ENCODE assay signal across 18 cellular contexts in genomic region chr3:100577382-100578008, GRCh38. TPM values are rescaled to one million over a fixed set of nuclear protein-coding genes. Genes with fewer than 3 reads are reported as not detected.
DNase-seq lines count a peak whose midpoint lies in the region; ATAC-seq and TF ChIP-seq lines count a peak whose summit lies in the region.
"Had no signal": no experiment of that assay in that cellular context is flagged by ENCODE, and none has a peak within 500 bp of the region (broad histone marks: within the 10 kb centered on the region; RNA-seq: fewer than 3 reads in every experiment).

No MANE protein-coding gene starts in this region.

- DNase-seq in PC-3, result no peak
- DNase-seq in endodermal cell, result no peak
- DNase-seq in naive thymus-derived CD4-positive, alpha-beta T cell, result no peak
- no peak for DNase-seq in activated CD4-positive, alpha-beta T cell treated with anti-CD3 and anti-CD28 coated beads for 1 hour
- no peak for DNase-seq in NOMO-1 (lab: John Stamatoyannopoulos, UW; ENCODE audit: unreplicated experiment in 2 of 2)
- DNase-seq: Caco-2; DMS53; Karpas-422; NCI-H1417; NCI-H187 treated with DMSO at 0.1 percent for 48 hours; NCI-H69; NK-92 treated with Interleukin-12 subunit alpha and Interleukin-12 subunit beta, amount 100 ng/mL, for 24 hours; T-cell had no signal

- H3K4me1 Mint-ChIP-seq in endodermal cell, result peaks cover 8% of the 10 kb centered on the region
- no peaks in the 10 kb centered on the region for H3K4me1 Mint-ChIP-seq in naive thymus-derived CD4-positive, alpha-beta T cell
- H3K4me1 Mint-ChIP-seq: T-cell had no signal

- H3K27ac ChIP-seq in HUES48 (ENCODE audit: low read depth, low read length), result peak overlapping the region; percentile 57
- no peak overlapping the region for H3K27ac ChIP-seq in PC-3 (ENCODE audit: low read length)
- no peak overlapping the region for H3K27ac ChIP-seq in endodermal cell (ENCODE audit: low read depth, low read length)
- no peak overlapping the region for H3K27ac ChIP-seq in naive thymus-derived CD4-positive, alpha-beta T cell (ENCODE audit: low read depth, low read length)
- H3K27ac ChIP-seq: SK-N-MC had no signal

- ATAC-seq in PC-3 (no peak), HG02973 (IDR thresholded peaks at IDR 0.05; ENCODE audit: unreplicated experiment) (no peak)
- ATAC-seq in naive thymus-derived CD4-positive, alpha-beta T cell, result no peak
- ATAC-seq: Panc1, Right ventricle myocardium inferior, T-cell had no signal

- H3K27ac Mint-ChIP-seq in endodermal cell, result no peak overlapping the region
- no peak overlapping the region for H3K27ac Mint-ChIP-seq in naive thymus-derived CD4-positive, alpha-beta T cell
- H3K27ac Mint-ChIP-seq: T-cell had no signal

- H3K9me2 ChIP-seq in PC-3 (replicated peaks; ENCODE audit: low read length), result no peaks in the 10 kb centered on the region

- H3K9ac ChIP-seq in HUES48 (ENCODE audit: low read depth, low read length), result no peak overlapping the region
- no peak overlapping the region for H3K9ac ChIP-seq in PC-3 (ENCODE audit: low read length)
- no peak overlapping the region for H3K9ac ChIP-seq in endodermal cell (ENCODE audit: extremely low read depth, low read length, poor library complexity, severe bottlenecking)

- no peaks in the 10 kb centered on the region for H3K36me3 Mint-ChIP-seq in endodermal cell (ENCODE audit: low read depth)
- H3K36me3 Mint-ChIP-seq in naive thymus-derived CD4-positive, alpha-beta T cell, result peaks cover 0 to 4% (median 0%) of the 10 kb centered on the region in 5 donors
- H3K36me3 Mint-ChIP-seq: T-cell had no signal

- H3K4me3 Mint-ChIP-seq in endodermal cell, result no peak overlapping the region
- H3K4me3 Mint-ChIP-seq in naive thymus-derived CD4-positive, alpha-beta T cell, result no peak overlapping the region
- H3K4me3 Mint-ChIP-seq: T-cell had no signal

- H3K9me3 ChIP-seq in HUES48 (ENCODE audit: control insufficient read depth, insufficient read depth, low read length), result no peaks in the 10 kb centered on the region
- no peaks in the 10 kb centered on the region for H3K9me3 ChIP-seq in PC-3 (ENCODE audit: low read length)
- H3K9me3 ChIP-seq in endodermal cell (ENCODE audit: control insufficient read depth, low read length), result no peaks in the 10 kb centered on the region
- H3K9me3 ChIP-seq in naive thymus-derived CD4-positive, alpha-beta T cell (ENCODE audit: control insufficient read depth in 2 of 3, low read length in 3 of 3), result no peaks in the 10 kb centered on the region
- H3K9me3 ChIP-seq: Caco-2 had no signal

- POLR2A ChIA-PET in PC-3 (lab: Charles Lee; ENCODE audit: unreplicated experiment), result interaction anchor here (0.6 kb wide), 1 partner anchor 370 kb away, joined by 4 read pairs; no protein-coding TSS in a partner anchor
- POLR2A ChIA-PET in naive thymus-derived CD4-positive, alpha-beta T cell (lab: Charles Lee), result no interaction called here

- TF ChIP-seq CTCF in PC-3 (conservative IDR thresholded peaks at IDR 0.05; ENCODE audit: low read depth, low read length) (peak; percentile 23; the same call in 1 of the 2 replicates), endodermal cell (conservative IDR thresholded peaks at IDR 0.05) (peak; percentile 47)

- H3K27me3 Mint-ChIP-seq in endodermal cell (ENCODE audit: insufficient read depth), result no peaks in the 10 kb centered on the region
- peaks cover 0 to 18% (median 12%) of the 10 kb centered on the region in 5 donors for H3K27me3 Mint-ChIP-seq in naive thymus-derived CD4-positive, alpha-beta T cell

- no peaks in the 10 kb centered on the region for H3K79me2 ChIP-seq in PC-3 (ENCODE audit: low read length)

- intact Hi-C loops in PC-3 (cut with micrococcal nuclease), result no loop called here
- intact Hi-C loops in naive thymus-derived CD4-positive, alpha-beta T cell (cut with micrococcal nuclease), result no loop called here

- H3K9me3 Mint-ChIP-seq in endodermal cell, result no peaks in the 10 kb centered on the region
- no peaks in the 10 kb centered on the region for H3K9me3 Mint-ChIP-seq in naive thymus-derived CD4-positive, alpha-beta T cell
- H3K9me3 Mint-ChIP-seq: T-cell had no signal

- no peaks in the 10 kb centered on the region for H3K36me3 ChIP-seq in HUES48 (ENCODE audit: control insufficient read depth, insufficient read depth, low read length)
- no peaks in the 10 kb centered on the region for H3K36me3 ChIP-seq in PC-3 (ENCODE audit: low read depth, low read length)
- no peaks in the 10 kb centered on the region for H3K36me3 ChIP-seq in endodermal cell (ENCODE audit: control insufficient read depth, insufficient read depth, low read length)
- H3K36me3 ChIP-seq in naive thymus-derived CD4-positive, alpha-beta T cell (ENCODE audit: control insufficient read depth in 2 of 3, insufficient read depth in 3 of 3, low read length in 3 of 3), result no peaks in the 10 kb centered on the region

- H3K4me1 ChIP-seq in HUES48 (ENCODE audit: control insufficient read depth, insufficient read depth, low read length) (peaks cover 12% of the 10 kb centered on the region), PC-3 (ENCODE audit: insufficient read depth, low read length) (peaks cover 43% of the 10 kb centered on the region), endodermal cell (ENCODE audit: control insufficient read depth, insufficient read depth, low read length) (no peaks in the 10 kb centered on the region)
- no peaks in the 10 kb centered on the region for H3K4me1 ChIP-seq in naive thymus-derived CD4-positive, alpha-beta T cell (ENCODE audit: control insufficient read depth in 2 of 2, insufficient read depth in 2 of 2, low read length in 2 of 2)

- CTCF ChIA-PET in PC-3 (lab: Charles Lee), result no interaction called here
- CTCF ChIA-PET in naive thymus-derived CD4-positive, alpha-beta T cell (lab: Charles Lee), result interaction anchor here (1.6 kb wide), 1 partner anchor 12 kb away, joined by 3 read pairs; no protein-coding TSS in a partner anchor

- 75% methylated on average over 1 of the region's 1 CpG; no CpG with 5 or more reads in 1 of the 2 experiments for WGBS in endodermal cell (ENCODE audit: insufficient coverage in 1 of 2, insufficient read length in 1 of 2), 2 experiments

- H3K27me3 ChIP-seq in HUES48 (ENCODE audit: control insufficient read depth, insufficient read depth, low read length) (no peaks in the 10 kb centered on the region), PC-3 (ENCODE audit: low read length) (no peaks in the 10 kb centered on the region), endodermal cell (ENCODE audit: control insufficient read depth, insufficient read depth, low read length, poor library complexity, severe bottlenecking) (no peaks in the 10 kb centered on the region)
- no peaks in the 10 kb centered on the region for H3K27me3 ChIP-seq in naive thymus-derived CD4-positive, alpha-beta T cell (ENCODE audit: control insufficient read depth in 2 of 2, insufficient read depth in 2 of 2, low read length in 2 of 2)

- no peaks in the 10 kb centered on the region for H4K20me1 ChIP-seq in PC-3 (ENCODE audit: low read length)

- BruUV-seq in PC-3 (replicated peaks; lab: Mats Ljungman, UMichigan), result no TSS peak

- H3K4me2 ChIP-seq in PC-3 (ENCODE audit: low read length), result no peak overlapping the region

- H3K4me3 ChIP-seq in HUES48 (ENCODE audit: low read depth, low read length), result no peak overlapping the region
- no peak overlapping the region for H3K4me3 ChIP-seq in PC-3 (ENCODE audit: low read length)
- H3K4me3 ChIP-seq in endodermal cell (ENCODE audit: low read length), result no peak overlapping the region
- no peak overlapping the region for H3K4me3 ChIP-seq in naive thymus-derived CD4-positive, alpha-beta T cell (ENCODE audit: low read length)
- H3K4me3 ChIP-seq: SK-N-MC had no signal

- no peak overlapping the region for H2AFZ ChIP-seq in PC-3 (ENCODE audit: low read length)

- H3F3A ChIP-seq in PC-3 (ENCODE audit: low read length, unreplicated experiment), result no peaks in the 10 kb centered on the region

RNA-seq across cellular contexts. Expression of gene ADGRG7, which starts 31.9 kb away (rescaled TPM):
- total RNA-seq in PC-3 (2014; rRNA removed), result not detected in 2 replicates
- 1 to 10 TPM in 1 of 2 donors, under 1 TPM in 1; 0.70 to 2.1 TPM for total RNA-seq in endodermal cell
- polyA plus RNA-seq in endodermal cell (2013, experiment 1 of 2), result 1.1 TPM
- 0.83 TPM for polyA plus RNA-seq in endodermal cell (2013, experiment 2 of 2)
- total RNA-seq in naive thymus-derived CD4-positive, alpha-beta T cell, result not detected
- not detected for polyA plus RNA-seq in naive thymus-derived CD4-positive, alpha-beta T cell
- total RNA-seq: Right ventricle myocardium inferior, T-cell had no signal
